ENCODE assay signal across 15 cellular contexts in the genomic region with DNA sequence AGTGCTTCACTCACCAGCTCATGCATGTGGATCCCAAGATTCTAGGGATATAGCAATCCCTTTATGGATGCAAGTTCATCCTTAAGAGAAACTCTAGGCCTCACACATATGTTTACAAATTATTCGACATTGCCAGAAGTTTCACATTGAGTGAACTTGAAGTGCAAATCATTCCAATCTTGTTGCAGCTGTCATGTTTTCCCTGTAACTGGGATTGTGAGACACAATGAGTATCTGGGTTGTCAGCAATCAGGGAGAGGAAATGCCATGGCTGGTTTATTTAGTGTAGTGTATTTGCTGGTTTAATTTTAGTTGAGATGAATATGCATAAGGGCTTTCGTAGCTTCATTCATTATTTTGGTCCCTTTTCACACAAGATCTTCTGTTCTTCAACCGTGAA.
"Had no signal": no experiment of that assay in that cellular context is flagged by ENCODE, and none has a peak within 500 bp of the region (broad histone marks: within the 10 kb centered on the region; RNA-seq: fewer than 3 reads in every experiment).

No MANE protein-coding gene starts in this region.

- H3K27me3 ChIP-seq: heart left ventricle, pancreas, suprapubic skin, thyroid gland had no signal

- H3K36me3 ChIP-seq: heart left ventricle, pancreas, suprapubic skin, thyroid gland had no signal

- DNase-seq: cortex of kidney; dorsolateral prefrontal cortex; effector CD8-positive, alpha-beta T cell; heart left ventricle; hippocampal formation; left colon; natural killer cell; occipital lobe; pancreas; right cardiac atrium; stimulated activated CD4-positive, alpha-beta T cell treated with anti-CD3 and anti-CD28 coated beads, Interleukin-4, amount 100 ng/mL, for 1 hour; stimulated activated CD8-positive, alpha-beta memory T cell treated with anti-CD3 and anti-CD28 coated beads, Interleukin-4, amount 100 ng/mL, for 48 hours; stimulated activated naive CD8-positive, alpha-beta T cell treated with anti-CD3 and anti-CD28 coated beads, Interleukin-15, Interleukin-2, amounts not matched to agents 100 U/mL and 50 U/mL, for 24 hours; thyroid gland had no signal

- H3K9me3 ChIP-seq: heart left ventricle, pancreas, suprapubic skin, thyroid gland had no signal

- H3K27ac ChIP-seq: dorsolateral prefrontal cortex, heart left ventricle, pancreas, suprapubic skin, thyroid gland had no signal

- H3K4me3 ChIP-seq: dorsolateral prefrontal cortex, heart left ventricle, pancreas, suprapubic skin, thyroid gland had no signal

- H3K4me1 ChIP-seq: suprapubic skin had no signal
